Comparison of ENCODE assay signal across 2 cellular contexts in the genomic region with DNA sequence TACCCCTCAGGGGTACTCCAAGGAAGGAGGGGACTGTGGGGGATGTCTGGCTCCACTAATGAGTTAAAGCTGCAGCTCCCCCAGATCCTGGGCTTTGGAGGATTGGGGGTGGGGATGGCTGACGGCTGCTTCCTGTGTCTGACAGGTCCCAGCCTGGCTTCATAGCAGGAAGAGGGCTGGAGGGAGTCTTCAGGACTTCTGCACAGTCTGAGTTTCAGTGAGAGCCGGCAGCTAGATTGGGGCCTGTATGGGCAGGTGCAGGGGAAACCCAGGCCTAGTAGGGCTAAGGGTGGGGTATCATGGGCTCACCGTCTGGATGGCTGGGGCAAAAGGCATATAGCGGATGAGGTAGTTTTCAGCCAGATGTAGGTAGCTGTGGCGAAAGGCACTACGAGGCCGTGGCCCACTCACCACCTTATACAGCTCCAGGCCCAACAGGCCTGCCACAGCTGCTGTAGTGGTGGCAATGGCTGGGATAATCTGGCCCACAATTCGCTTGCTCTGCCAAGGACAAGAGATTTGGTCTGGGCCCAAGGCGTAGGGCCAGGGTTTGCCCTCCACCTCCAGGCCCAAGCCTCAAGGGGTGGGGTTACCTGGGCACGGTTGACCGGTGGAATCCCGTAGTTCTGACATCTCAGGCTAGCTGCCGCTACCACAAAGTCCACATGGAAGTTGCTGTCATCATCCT.
A peak's percentile ranks its signal among the peaks of the same experiment; 100 is the strongest.
TF ChIP-seq lines count a peak whose summit lies in the region.

No MANE protein-coding gene starts in this region.

TF ChIP-seq in SK-N-SH, 30 proteins besides CTCF, POLR2A, EP300 and RAD21:
- TF ChIP-seq NRF1 (IDR thresholded peaks at IDR 0.05; ENCODE audit: low read depth, low read length) (no peak), RXRA (IDR thresholded peaks at IDR 0.05; ENCODE audit: borderline replicate concordance, low read depth) (no peak), CHD2 (IDR thresholded peaks at IDR 0.05; ENCODE audit: low read length, partially characterized antibody) (peak; percentile 70), TCF12 (IDR thresholded peaks at IDR 0.05) (peak; percentile 31; the same call in 1 of the 2 replicates), SMC3 (IDR thresholded peaks at IDR 0.05; ENCODE audit: low read depth, low read length) (peak; percentile 9; the same call in 1 of the 2 replicates)
- TF ChIP-seq, protein P1, sequence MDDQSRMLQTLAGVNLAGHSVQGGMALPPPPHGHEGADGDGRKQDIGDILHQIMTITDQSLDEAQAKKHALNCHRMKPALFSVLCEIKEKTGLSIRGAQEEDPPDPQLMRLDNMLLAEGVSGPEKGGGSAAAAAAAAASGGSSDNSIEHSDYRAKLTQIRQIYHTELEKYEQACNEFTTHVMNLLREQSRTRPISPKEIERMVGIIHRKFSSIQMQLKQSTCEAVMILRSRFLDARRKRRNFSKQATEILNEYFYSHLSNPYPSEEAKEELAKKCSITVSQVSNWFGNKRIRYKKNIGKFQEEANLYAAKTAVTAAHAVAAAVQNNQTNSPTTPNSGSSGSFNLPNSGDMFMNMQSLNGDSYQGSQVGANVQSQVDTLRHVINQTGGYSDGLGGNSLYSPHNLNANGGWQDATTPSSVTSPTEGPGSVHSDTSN (IDR thresholded peaks at IDR 0.05), result 0 out of 2 replicates have a peak, but pooled peaks have one; percentile 12

TF ChIP-seq in SK-N-SH treated with all-trans-retinoic acid at 6 μM for 48 hours, 23 proteins besides CTCF, POLR2A, EP300 and RAD21:
- TF ChIP-seq GLIS3 (CRISPR knock-in tag; IDR thresholded peaks at IDR 0.05), result no peak
- TF ChIP-seq TCF4 (CRISPR knock-in tag; IDR thresholded peaks at IDR 0.05; ENCODE audit: borderline replicate concordance), result no peak
- TF ChIP-seq, protein P2, sequence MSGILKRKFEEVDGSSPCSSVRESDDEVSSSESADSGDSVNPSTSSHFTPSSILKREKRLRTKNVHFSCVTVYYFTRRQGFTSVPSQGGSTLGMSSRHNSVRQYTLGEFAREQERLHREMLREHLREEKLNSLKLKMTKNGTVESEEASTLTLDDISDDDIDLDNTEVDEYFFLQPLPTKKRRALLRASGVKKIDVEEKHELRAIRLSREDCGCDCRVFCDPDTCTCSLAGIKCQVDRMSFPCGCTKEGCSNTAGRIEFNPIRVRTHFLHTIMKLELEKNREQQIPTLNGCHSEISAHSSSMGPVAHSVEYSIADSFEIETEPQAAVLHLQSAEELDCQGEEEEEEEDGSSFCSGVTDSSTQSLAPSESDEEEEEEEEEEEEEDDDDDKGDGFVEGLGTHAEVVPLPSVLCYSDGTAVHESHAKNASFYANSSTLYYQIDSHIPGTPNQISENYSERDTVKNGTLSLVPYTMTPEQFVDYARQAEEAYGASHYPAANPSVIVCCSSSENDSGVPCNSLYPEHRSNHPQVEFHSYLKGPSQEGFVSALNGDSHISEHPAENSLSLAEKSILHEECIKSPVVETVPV (CRISPR knock-in tag; IDR thresholded peaks at IDR 0.05), result no peak
- TF ChIP-seq, protein P3, sequence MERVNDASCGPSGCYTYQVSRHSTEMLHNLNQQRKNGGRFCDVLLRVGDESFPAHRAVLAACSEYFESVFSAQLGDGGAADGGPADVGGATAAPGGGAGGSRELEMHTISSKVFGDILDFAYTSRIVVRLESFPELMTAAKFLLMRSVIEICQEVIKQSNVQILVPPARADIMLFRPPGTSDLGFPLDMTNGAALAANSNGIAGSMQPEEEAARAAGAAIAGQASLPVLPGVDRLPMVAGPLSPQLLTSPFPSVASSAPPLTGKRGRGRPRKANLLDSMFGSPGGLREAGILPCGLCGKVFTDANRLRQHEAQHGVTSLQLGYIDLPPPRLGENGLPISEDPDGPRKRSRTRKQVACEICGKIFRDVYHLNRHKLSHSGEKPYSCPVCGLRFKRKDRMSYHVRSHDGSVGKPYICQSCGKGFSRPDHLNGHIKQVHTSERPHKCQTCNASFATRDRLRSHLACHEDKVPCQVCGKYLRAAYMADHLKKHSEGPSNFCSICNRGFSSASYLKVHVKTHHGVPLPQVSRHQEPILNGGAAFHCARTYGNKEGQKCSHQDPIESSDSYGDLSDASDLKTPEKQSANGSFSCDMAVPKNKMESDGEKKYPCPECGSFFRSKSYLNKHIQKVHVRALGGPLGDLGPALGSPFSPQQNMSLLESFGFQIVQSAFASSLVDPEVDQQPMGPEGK (CRISPR knock-in tag; IDR thresholded peaks at IDR 0.05; ENCODE audit: borderline replicate concordance), result no peak
- TF ChIP-seq SNAI2 (CRISPR knock-in tag; IDR thresholded peaks at IDR 0.05), result no peak
- no peak for TF ChIP-seq ZNF70 (CRISPR knock-in tag; IDR thresholded peaks at IDR 0.05)
- no peak for TF ChIP-seq ARNTL (CRISPR knock-in tag; IDR thresholded peaks at IDR 0.05; ENCODE audit: borderline replicate concordance, low read depth)
- TF ChIP-seq ZNF8 (CRISPR knock-in tag; IDR thresholded peaks at IDR 0.05), result no peak
- no peak for TF ChIP-seq ESRRG (CRISPR knock-in tag; IDR thresholded peaks at IDR 0.05)
- TF ChIP-seq RARB (CRISPR knock-in tag; IDR thresholded peaks at IDR 0.05), result no peak
- TF ChIP-seq TOX (CRISPR knock-in tag; IDR thresholded peaks at IDR 0.05; ENCODE audit: borderline replicate concordance), result no peak
- no peak for TF ChIP-seq ZNF565 (CRISPR knock-in tag; conservative IDR thresholded peaks at IDR 0.05; ENCODE audit: low read depth)
- TF ChIP-seq BACH2 (CRISPR knock-in tag; IDR thresholded peaks at IDR 0.05; ENCODE audit: borderline replicate concordance), result no peak
- no peak for TF ChIP-seq OSR1 (CRISPR knock-in tag; IDR thresholded peaks at IDR 0.05)
- no peak for TF ChIP-seq PPARA (CRISPR knock-in tag; IDR thresholded peaks at IDR 0.05; ENCODE audit: borderline replicate concordance)
- TF ChIP-seq ZFP3 (CRISPR knock-in tag; IDR thresholded peaks at IDR 0.05), result no peak
